In genomic region chr11:63879598-63879997, GRCh38 we compare ENCODE assay signal across 15 cellular contexts. TPM values are rescaled to one million over a fixed set of nuclear protein-coding genes. Genes with fewer than 3 reads are reported as not detected.
DNase-seq lines count a peak whose midpoint lies in the region; ATAC-seq lines count a peak whose summit lies in the region.
"Had no signal": no experiment of that assay in that cellular context is flagged by ENCODE, and none has a peak within 500 bp of the region (broad histone marks: within the 10 kb centered on the region; RNA-seq: fewer than 3 reads in every experiment).

No MANE protein-coding gene starts in this region.

- peak overlapping the region; percentile 60 for H3K27ac Mint-ChIP-seq in activated naive CD4-positive, alpha-beta T cell treated with anti-CD3 and anti-CD28 coated beads, Interleukin-2, amount 50 U/mL, for 24 hours
- H3K27ac Mint-ChIP-seq in stimulated activated memory B cell treated with anti-CD40 and anti-IgM and Interleukin-4, amounts not matched to agents 10 μg/mL and 1 μg/mL and 100 μg/mL, for 72 hours: peak overlapping the region; percentile 33
- H3K27ac Mint-ChIP-seq: activated CD4-positive, alpha-beta memory T cell treated with anti-CD3 and anti-CD28 coated beads for 36 hours; T-helper 1 cell treated with Interleukin-12 subunit alpha and Interleukin-12 subunit beta and Interleukin-4 antibody, amounts not matched to agents 30 μg/mL and 1 μg/mL, for 36 hours had no signal

- H3K27me3 Mint-ChIP-seq in activated naive CD4-positive, alpha-beta T cell treated with anti-CD3 and anti-CD28 coated beads, Interleukin-2, amount 50 U/mL, for 24 hours: no peaks in the 10 kb centered on the region
- H3K27me3 Mint-ChIP-seq in stimulated activated memory B cell treated with anti-CD40 and anti-IgM and Interleukin-4, amounts not matched to agents 10 μg/mL and 1 μg/mL and 100 μg/mL, for 72 hours: no peaks in the 10 kb centered on the region
- H3K27me3 Mint-ChIP-seq: activated CD4-positive, alpha-beta memory T cell treated with anti-CD3 and anti-CD28 coated beads for 36 hours had no signal

- peak overlapping the region; percentile 92 for H3K27ac ChIP-seq in angular gyrus (ENCODE audit: low read depth, low read length)
- H3K27ac ChIP-seq: foreskin keratinocyte, vagina had no signal

- H3K4me1 Mint-ChIP-seq in activated naive CD4-positive, alpha-beta T cell treated with anti-CD3 and anti-CD28 coated beads, Interleukin-2, amount 50 U/mL, for 24 hours: peaks cover 83% of the 10 kb centered on the region
- H3K4me1 Mint-ChIP-seq in stimulated activated memory B cell treated with anti-CD40 and anti-IgM and Interleukin-4, amounts not matched to agents 10 μg/mL and 1 μg/mL and 100 μg/mL, for 72 hours: peaks cover 71% of the 10 kb centered on the region

- H3K4me3 Mint-ChIP-seq in activated naive CD4-positive, alpha-beta T cell treated with anti-CD3 and anti-CD28 coated beads, Interleukin-2, amount 50 U/mL, for 24 hours: peak overlapping the region; percentile 41
- no peak overlapping the region for H3K4me3 Mint-ChIP-seq in stimulated activated memory B cell treated with anti-CD40 and anti-IgM and Interleukin-4, amounts not matched to agents 10 μg/mL and 1 μg/mL and 100 μg/mL, for 72 hours
- H3K4me3 Mint-ChIP-seq: activated CD4-positive, alpha-beta memory T cell treated with anti-CD3 and anti-CD28 coated beads for 36 hours; T-helper 1 cell treated with Interleukin-12 subunit alpha and Interleukin-12 subunit beta and Interleukin-4 antibody, amounts not matched to agents 30 μg/mL and 1 μg/mL, for 36 hours had no signal

- ATAC-seq in stimulated activated memory B cell treated with anti-CD40 and anti-IgM and Interleukin-4, amounts not matched to agents 10 μg/mL and 1 μg/mL and 100 μg/mL, for 72 hours: no peak

- peaks cover 2% of the 10 kb centered on the region for H3K36me3 Mint-ChIP-seq in activated naive CD4-positive, alpha-beta T cell treated with anti-CD3 and anti-CD28 coated beads, Interleukin-2, amount 50 U/mL, for 24 hours
- peaks cover 18% of the 10 kb centered on the region for H3K36me3 Mint-ChIP-seq in stimulated activated memory B cell treated with anti-CD40 and anti-IgM and Interleukin-4, amounts not matched to agents 10 μg/mL and 1 μg/mL and 100 μg/mL, for 72 hours
- H3K36me3 Mint-ChIP-seq: activated CD4-positive, alpha-beta memory T cell treated with anti-CD3 and anti-CD28 coated beads for 36 hours had no signal

- in situ Hi-C loops in G401 (cut with HindIII; ENCODE audit: low sequenced_read_pairs): no loop called here

- DNase-seq in activated naive CD4-positive, alpha-beta T cell treated with Interleukin-2 at 50 U/mL for 16 hours: no peak
- peak; percentile 32 for DNase-seq in left kidney (ENCODE audit: low read depth, low spot score)
- no peak for DNase-seq in EL
- no peak for DNase-seq in NCI-H2227 treated with DMSO at 0.1 percent for 48 hours (lab: John Stamatoyannopoulos, UW)
- DNase-seq in G401 (ENCODE audit: low spot score): no peak
- DNase-seq: ACHN; activated CD4-positive, alpha-beta memory T cell treated with anti-CD3 and anti-CD28 coated beads for 36 hours; activated naive CD4-positive, alpha-beta T cell; DMS153; foreskin keratinocyte had no signal

- H3K9me3 Mint-ChIP-seq in activated naive CD4-positive, alpha-beta T cell treated with anti-CD3 and anti-CD28 coated beads, Interleukin-2, amount 50 U/mL, for 24 hours: no peaks in the 10 kb centered on the region
- H3K9me3 Mint-ChIP-seq in stimulated activated memory B cell treated with anti-CD40 and anti-IgM and Interleukin-4, amounts not matched to agents 10 μg/mL and 1 μg/mL and 100 μg/mL, for 72 hours: no peaks in the 10 kb centered on the region
- H3K9me3 Mint-ChIP-seq: activated CD4-positive, alpha-beta memory T cell treated with anti-CD3 and anti-CD28 coated beads for 36 hours; T-helper 1 cell treated with Interleukin-12 subunit alpha and Interleukin-12 subunit beta and Interleukin-4 antibody, amounts not matched to agents 30 μg/mL and 1 μg/mL, for 36 hours had no signal

RNA-seq across cellular contexts. Expression of gene RCOR2, which starts 37.4 kb away (rescaled TPM):
- 53.3 and 54.9 TPM in 2 replicates for total RNA-seq in G401 (2014; rRNA removed; shearing (Covaris generic))
- total RNA-seq: vagina had no signal

RNA-seq across cellular contexts. Expression of gene MARK2, which starts 40.7 kb away (rescaled TPM):
- 21.0 and 22.5 TPM in 2 replicates for total RNA-seq in G401 (2014; rRNA removed; shearing (Covaris generic))

RNA-seq across cellular contexts. Expression of gene NAA40, which starts 59.2 kb away (rescaled TPM):
- total RNA-seq in G401 (2014; rRNA removed; shearing (Covaris generic)): 44.2 and 50.7 TPM in 2 replicates
